ENCODE assay signal across 8 cellular contexts in the genomic region with DNA sequence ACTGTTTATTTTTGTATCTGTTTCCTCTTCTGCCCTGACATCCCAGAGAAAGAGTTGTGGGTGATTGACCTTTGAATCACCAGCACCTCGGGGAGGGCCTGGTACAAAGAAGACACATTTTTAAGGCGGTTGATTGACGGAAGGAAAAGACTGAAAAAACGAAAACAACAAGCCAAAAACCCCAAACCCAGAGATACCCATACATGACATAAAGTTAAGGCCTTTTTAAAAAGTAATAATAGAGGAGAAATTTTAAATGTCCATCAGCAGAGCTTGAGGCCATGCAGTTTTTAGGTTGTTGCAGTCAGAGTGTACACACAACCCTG.
A peak's percentile ranks its signal among the peaks of the same experiment; 100 is the strongest.
DNase-seq lines count a peak whose midpoint lies in the region; ATAC-seq, FAIRE-seq and TF ChIP-seq lines count a peak whose summit lies in the region.

No MANE protein-coding gene starts in this region.

- no peaks in the 10 kb centered on the region for H3K9me3 ChIP-seq in WERI-Rb-1 (ENCODE audit: severe bottlenecking)
- H3K9me3 ChIP-seq in skeletal muscle satellite cell (replicated peaks; ENCODE audit: low read length): no peaks in the 10 kb centered on the region

- H3K27ac Mint-ChIP-seq in GM23338: peak overlapping the region; percentile 90

- H3K9me2 ChIP-seq in GM23338 (ENCODE audit: insufficient read depth): no peaks in the 10 kb centered on the region

- TF ChIP-seq CTCF in GM23338 (conservative IDR thresholded peaks at IDR 0.05; ENCODE audit: low read depth in 2 of 2) (no peak), WERI-Rb-1 (IDR thresholded peaks at IDR 0.05; ENCODE audit: low read depth, low read length) (no peak), foreskin fibroblast (IDR thresholded peaks at IDR 0.05; ENCODE audit: low read depth, low read length) (no peak)

- peak overlapping the region; percentile 91 for H3K4me3 Mint-ChIP-seq in GM23338

- H3K4me1 ChIP-seq in GM23338 (ENCODE audit: insufficient read depth): peaks cover 20% of the 10 kb centered on the region
- peaks cover 11% of the 10 kb centered on the region for H3K4me1 ChIP-seq in skeletal muscle satellite cell (ENCODE audit: control insufficient read depth, insufficient read depth, low read length)

- H3K36me3 Mint-ChIP-seq in GM23338 (ENCODE audit: low read depth): no peaks in the 10 kb centered on the region

- peaks cover under 1% of the 10 kb centered on the region; the same call in 1 of the 3 replicates for H3K9me3 Mint-ChIP-seq in GM23338

- no peak for FAIRE-seq in HTR-8/SVneo (lab: Jason Lieb, UNC)

- H3K27ac ChIP-seq in GM23338 (ENCODE audit: low read depth): peak overlapping the region; percentile 97
- H3K27ac ChIP-seq in WERI-Rb-1: peak overlapping the region; percentile 22

- peak overlapping the region; percentile 77 for H3K9ac ChIP-seq in skeletal muscle satellite cell (ENCODE audit: low read depth, low read length)

- peak overlapping the region; percentile 75 for H3K4me2 ChIP-seq in GM23338
- peak overlapping the region; percentile 86 for H3K4me2 ChIP-seq in skeletal muscle satellite cell (ENCODE audit: low read length)

- peaks cover 3% of the 10 kb centered on the region for H3K27me3 Mint-ChIP-seq in GM23338 (ENCODE audit: insufficient read depth, low read depth, poor library complexity)

- H3F3A ChIP-seq in GM23338 (replicated peaks; ENCODE audit: low read depth): peaks cover 3% of the 10 kb centered on the region; the same call in 1 of the 2 replicates

- H4K20me1 ChIP-seq in GM23338 (replicated peaks; ENCODE audit: insufficient read depth): no peaks in the 10 kb centered on the region

- H3K27me3 ChIP-seq in GM23338 (ENCODE audit: insufficient read depth): no peaks in the 10 kb centered on the region
- no peaks in the 10 kb centered on the region for H3K27me3 ChIP-seq in WERI-Rb-1 (ENCODE audit: insufficient read depth, low read depth, severe bottlenecking)
- H3K27me3 ChIP-seq in skeletal muscle satellite cell (ENCODE audit: control insufficient read depth, insufficient read depth, low read length): no peaks in the 10 kb centered on the region

- no peak for ATAC-seq in GM23338
- no peak for ATAC-seq in GM18861 (IDR thresholded peaks at IDR 0.05; ENCODE audit: unreplicated experiment)
- no peak for ATAC-seq in HG03025 (IDR thresholded peaks at IDR 0.05; ENCODE audit: low FRiP score, unreplicated experiment)
- no peak for ATAC-seq in HG02642 (IDR thresholded peaks at IDR 0.05; ENCODE audit: poor library complexity, unreplicated experiment)

- DNase-seq in GM23338 (ENCODE audit: low spot score) (no peak), WERI-Rb-1 (no peak), foreskin fibroblast (no peak), HTR-8/SVneo (ENCODE audit: insufficient read length, low spot score) (no peak)

- no peaks in the 10 kb centered on the region for H3K79me2 ChIP-seq in GM23338 (replicated peaks; ENCODE audit: insufficient read depth)

- peaks cover 37% of the 10 kb centered on the region for H3K4me1 Mint-ChIP-seq in GM23338

- H3K36me3 ChIP-seq in GM23338 (ENCODE audit: insufficient read depth): no peaks in the 10 kb centered on the region
- no peaks in the 10 kb centered on the region for H3K36me3 ChIP-seq in WERI-Rb-1
- H3K36me3 ChIP-seq in skeletal muscle satellite cell (ENCODE audit: insufficient read depth, low read length): no peaks in the 10 kb centered on the region

- H3K4me3 ChIP-seq in GM23338 (peak overlapping the region; percentile 55), WERI-Rb-1 (ENCODE audit: low read depth, low read length) (no peak overlapping the region; the same call in 1 of the 2 replicates), foreskin fibroblast (ENCODE audit: low read depth in 1 of 2, low read length in 2 of 2) (peak overlapping the region; percentile 35 to 40), skeletal muscle satellite cell (ENCODE audit: low read length) (peak overlapping the region; percentile 52)

- H2AFZ ChIP-seq in GM23338: no peak overlapping the region

TF ChIP-seq in GM23338, 12 proteins besides CTCF, POLR2A, EP300 and RAD21 (continues in another document):
- TF ChIP-seq, protein P1, sequence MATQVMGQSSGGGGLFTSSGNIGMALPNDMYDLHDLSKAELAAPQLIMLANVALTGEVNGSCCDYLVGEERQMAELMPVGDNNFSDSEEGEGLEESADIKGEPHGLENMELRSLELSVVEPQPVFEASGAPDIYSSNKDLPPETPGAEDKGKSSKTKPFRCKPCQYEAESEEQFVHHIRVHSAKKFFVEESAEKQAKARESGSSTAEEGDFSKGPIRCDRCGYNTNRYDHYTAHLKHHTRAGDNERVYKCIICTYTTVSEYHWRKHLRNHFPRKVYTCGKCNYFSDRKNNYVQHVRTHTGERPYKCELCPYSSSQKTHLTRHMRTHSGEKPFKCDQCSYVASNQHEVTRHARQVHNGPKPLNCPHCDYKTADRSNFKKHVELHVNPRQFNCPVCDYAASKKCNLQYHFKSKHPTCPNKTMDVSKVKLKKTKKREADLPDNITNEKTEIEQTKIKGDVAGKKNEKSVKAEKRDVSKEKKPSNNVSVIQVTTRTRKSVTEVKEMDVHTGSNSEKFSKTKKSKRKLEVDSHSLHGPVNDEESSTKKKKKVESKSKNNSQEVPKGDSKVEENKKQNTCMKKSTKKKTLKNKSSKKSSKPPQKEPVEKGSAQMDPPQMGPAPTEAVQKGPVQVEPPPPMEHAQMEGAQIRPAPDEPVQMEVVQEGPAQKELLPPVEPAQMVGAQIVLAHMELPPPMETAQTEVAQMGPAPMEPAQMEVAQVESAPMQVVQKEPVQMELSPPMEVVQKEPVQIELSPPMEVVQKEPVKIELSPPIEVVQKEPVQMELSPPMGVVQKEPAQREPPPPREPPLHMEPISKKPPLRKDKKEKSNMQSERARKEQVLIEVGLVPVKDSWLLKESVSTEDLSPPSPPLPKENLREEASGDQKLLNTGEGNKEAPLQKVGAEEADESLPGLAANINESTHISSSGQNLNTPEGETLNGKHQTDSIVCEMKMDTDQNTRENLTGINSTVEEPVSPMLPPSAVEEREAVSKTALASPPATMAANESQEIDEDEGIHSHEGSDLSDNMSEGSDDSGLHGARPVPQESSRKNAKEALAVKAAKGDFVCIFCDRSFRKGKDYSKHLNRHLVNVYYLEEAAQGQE (IDR thresholded peaks at IDR 0.05; ENCODE audit: unreplicated experiment): no peak
- TF ChIP-seq, protein P2, sequence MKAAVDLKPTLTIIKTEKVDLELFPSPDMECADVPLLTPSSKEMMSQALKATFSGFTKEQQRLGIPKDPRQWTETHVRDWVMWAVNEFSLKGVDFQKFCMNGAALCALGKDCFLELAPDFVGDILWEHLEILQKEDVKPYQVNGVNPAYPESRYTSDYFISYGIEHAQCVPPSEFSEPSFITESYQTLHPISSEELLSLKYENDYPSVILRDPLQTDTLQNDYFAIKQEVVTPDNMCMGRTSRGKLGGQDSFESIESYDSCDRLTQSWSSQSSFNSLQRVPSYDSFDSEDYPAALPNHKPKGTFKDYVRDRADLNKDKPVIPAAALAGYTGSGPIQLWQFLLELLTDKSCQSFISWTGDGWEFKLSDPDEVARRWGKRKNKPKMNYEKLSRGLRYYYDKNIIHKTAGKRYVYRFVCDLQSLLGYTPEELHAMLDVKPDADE (IDR thresholded peaks at IDR 0.05): no peak
